In genomic region chr2:288002-288742, GRCh38 we compare ENCODE assay signal across 9 cellular contexts. TPM values are rescaled to one million over a fixed set of nuclear protein-coding genes. Genes with fewer than 3 reads are reported as not detected.
A peak's percentile ranks its signal among the peaks of the same experiment; 100 is the strongest.
DNase-seq lines count a peak whose midpoint lies in the region; ATAC-seq, FAIRE-seq and TF ChIP-seq lines count a peak whose summit lies in the region.
"Had no signal": no experiment of that assay in that cellular context is flagged by ENCODE, and none has a peak within 500 bp of the region (broad histone marks: within the 10 kb centered on the region; RNA-seq: fewer than 3 reads in every experiment).

Gene ALKAL2, minus strand, starts transcription at chr2:288091. Its CDS starts 256 bp downstream, at chr2:287835.

- no peaks in the 10 kb centered on the region for H3K79me2 ChIP-seq in astrocyte (ENCODE audit: insufficient read depth, low read length)

- H3K4me2 ChIP-seq in astrocyte (ENCODE audit: low read length) = peak within 1 kb of the TSS; percentile 98

- peak within 1 kb of the TSS; percentile 62 for H3K4me3 Mint-ChIP-seq in astrocyte (ENCODE audit: unreplicated experiment)

- H3K9me3 ChIP-seq in astrocyte (ENCODE audit: insufficient read depth, low read depth, low read length) = no peaks in the 10 kb centered on the region
- no peaks in the 10 kb centered on the region for H3K9me3 ChIP-seq in thoracic aorta

- no peaks in the 10 kb centered on the region for H3K36me3 ChIP-seq in astrocyte (ENCODE audit: insufficient read depth, low read length)
- H3K36me3 ChIP-seq in thoracic aorta = no peaks in the 10 kb centered on the region

- peaks cover 21% of the 10 kb centered on the region for H3K4me1 Mint-ChIP-seq in astrocyte (ENCODE audit: low read depth, unreplicated experiment)

- peak within 1 kb of the TSS; percentile 20 for H2AFZ ChIP-seq in astrocyte (ENCODE audit: low read depth, low read length)

- peaks cover 4% of the 10 kb centered on the region for H3K9me3 Mint-ChIP-seq in astrocyte (ENCODE audit: unreplicated experiment)

- peaks cover 8% of the 10 kb centered on the region for H4K20me1 ChIP-seq in astrocyte (ENCODE audit: insufficient read depth, low read length)

- TF ChIP-seq CTCF in astrocyte (IDR thresholded peaks at IDR 0.05; ENCODE audit: insufficient read depth, low read depth, low read length) (no peak), thoracic aorta (IDR thresholded peaks at IDR 0.05) (no peak)

- H3K27ac ChIP-seq in astrocyte (ENCODE audit: low read depth, low read length) (no peak within 1 kb of the TSS), thoracic aorta (peak within 1 kb of the TSS; percentile 74 to 83)

- intact Hi-C loops in left colon (cut with DNase I, micrococcal nuclease) = no loop called here

- no peak within 1 kb of the TSS for H3K27ac Mint-ChIP-seq in astrocyte (ENCODE audit: unreplicated experiment)

- no peak for FAIRE-seq in astrocyte (lab: Jason Lieb, UNC)

- peaks cover 4% of the 10 kb centered on the region for H3K36me3 Mint-ChIP-seq in astrocyte (ENCODE audit: low read depth, unreplicated experiment)

- peaks cover 29% of the 10 kb centered on the region for H3K4me1 ChIP-seq in astrocyte (ENCODE audit: insufficient read depth, low read length)
- H3K4me1 ChIP-seq in thoracic aorta (ENCODE audit: control insufficient read depth in 1 of 2, low read depth in 2 of 2) = peaks cover 0 to 40% of the 10 kb centered on the region in 2 donors

- DNase-seq in activated CD4-positive, alpha-beta T cell treated with anti-CD3 and anti-CD28 coated beads for 48 hours = peak; percentile 19
- no peak for DNase-seq in activated CD4-positive, alpha-beta T cell treated with anti-CD3 and anti-CD28 coated beads for 4 hours
- no peak for DNase-seq in astrocyte (ENCODE audit: low read depth)
- peak in 1 of 2 donors; percentile 17 for DNase-seq in left colon
- DNase-seq in thoracic aorta (ENCODE audit: low spot score) = no peak
- DNase-seq in SHP77 treated with DMSO at 0.1 percent for 48 hours (lab: John Stamatoyannopoulos, UW) = no peak
- DNase-seq in T-helper 9 cell = no peak

- no peak within 1 kb of the TSS for H3K9ac ChIP-seq in astrocyte (ENCODE audit: low read length)

- H3K4me3 ChIP-seq in astrocyte (ENCODE audit: insufficient read depth, low read depth, low read length) = peak within 1 kb of the TSS; percentile 34
- H3K4me3 ChIP-seq in thoracic aorta = peak within 1 kb of the TSS; percentile 75

- H3K27me3 Mint-ChIP-seq in astrocyte (ENCODE audit: low read depth, unreplicated experiment) = peaks cover 20% of the 10 kb centered on the region

- peaks cover 10% of the 10 kb centered on the region for H3K27me3 ChIP-seq in astrocyte (ENCODE audit: insufficient read depth, low read length)
- no peaks in the 10 kb centered on the region for H3K27me3 ChIP-seq in thoracic aorta (replicated peaks; ENCODE audit: insufficient read depth)

- ATAC-seq in left colon = peak; percentile 5
- no peak for ATAC-seq in thoracic aorta (ENCODE audit: insufficient number of reproducible peaks, low FRiP score, low read depth)
- no peak for ATAC-seq in GM19351 (IDR thresholded peaks at IDR 0.05; ENCODE audit: unreplicated experiment)

RNA-seq across cellular contexts. Expression of gene ALKAL2, which starts in this region (rescaled TPM):
- total RNA-seq in astrocyte (1.3 and 1.5 TPM in 2 replicates), left colon (1 to 10 TPM; 1.6 to 2.7 TPM), thoracic aorta (10 to 100 TPM; 11.3 to 12.7 TPM)
- total RNA-seq: myocyte had no signal
